ENCODE assay signal across 16 cellular contexts in the genomic region with DNA sequence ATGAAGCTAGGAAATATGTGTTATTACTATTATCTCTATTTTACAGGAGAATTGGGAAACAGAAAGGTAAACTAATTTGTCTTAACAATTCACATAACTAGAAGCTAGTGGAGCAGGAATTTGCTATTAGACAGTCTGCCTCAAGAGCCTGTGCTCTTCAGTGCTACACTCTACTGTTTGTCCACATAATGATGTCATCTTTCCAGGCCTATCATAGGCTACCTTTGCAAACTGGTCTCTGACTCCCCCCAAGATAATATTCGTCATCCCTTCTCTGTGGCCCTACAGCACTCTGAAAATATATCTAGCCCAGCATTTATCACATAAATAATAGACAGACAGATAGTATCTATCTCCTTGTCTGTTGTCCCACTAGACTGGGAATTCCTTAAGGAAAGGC. TPM values are rescaled to one million over a fixed set of nuclear protein-coding genes. Genes with fewer than 3 reads are reported as not detected.
DNase-seq lines count a peak whose midpoint lies in the region; ATAC-seq and TF ChIP-seq lines count a peak whose summit lies in the region.
"Had no signal": no experiment of that assay in that cellular context is flagged by ENCODE, and none has a peak within 500 bp of the region (broad histone marks: within the 10 kb centered on the region; RNA-seq: fewer than 3 reads in every experiment).

No MANE protein-coding gene starts in this region.

- no peaks in the 10 kb centered on the region for H3K4me1 Mint-ChIP-seq in GM23338
- H3K4me1 Mint-ChIP-seq in brain, result peaks cover 53% of the 10 kb centered on the region
- H3K4me1 Mint-ChIP-seq in activated CD4-positive, alpha-beta T cell treated with anti-CD3 and anti-CD28 coated beads, Interleukin-2, amount 10 ng/mL, durations not matched to agents 24 days and 14 days, result peaks cover 25% of the 10 kb centered on the region

- H3K27ac Mint-ChIP-seq in GM23338 (no peak overlapping the region), brain (peak overlapping the region in 3 of 5 experiments; percentile 2 to 18 (median 9))
- H3K27ac Mint-ChIP-seq in activated CD4-positive, alpha-beta T cell treated with anti-CD3 and anti-CD28 coated beads, Interleukin-2, amount 10 ng/mL, durations not matched to agents 24 days and 14 days, result no peak overlapping the region
- H3K27ac Mint-ChIP-seq: B cell; CD4-positive, CD25-positive, alpha-beta regulatory T cell had no signal

- TF ChIP-seq CTCF in GM23338 (conservative IDR thresholded peaks at IDR 0.05; ENCODE audit: low read depth in 2 of 2) (no peak), brain (conservative IDR thresholded peaks at IDR 0.05) (no peak), prostate gland (IDR thresholded peaks at IDR 0.05) (no peak)

- no peak overlapping the region for H3K4me2 ChIP-seq in GM23338

- H3K27me3 Mint-ChIP-seq in GM23338 (ENCODE audit: insufficient read depth, low read depth, poor library complexity) (peaks cover 7% of the 10 kb centered on the region), brain (no peaks in the 10 kb centered on the region)
- H3K27me3 Mint-ChIP-seq in activated CD4-positive, alpha-beta T cell treated with anti-CD3 and anti-CD28 coated beads, Interleukin-2, amount 10 ng/mL, durations not matched to agents 24 days and 14 days, result no peaks in the 10 kb centered on the region
- H3K27me3 Mint-ChIP-seq: B cell; CD4-positive, CD25-positive, alpha-beta regulatory T cell had no signal

- intact Hi-C loops in prostate gland (cut with DNase I), result no loop called here
- intact Hi-C loops in activated CD4-positive, alpha-beta T cell treated with anti-CD3 and anti-CD28 coated beads, Interleukin-2, amount 10 ng/mL, durations not matched to agents 24 days and 14 days (cut with micrococcal nuclease), result loop anchor here (5.0 kb wide), 1 partner anchor 33 kb away; a partner anchor contains a TSS

- H3K9me3 Mint-ChIP-seq in GM23338, result no peaks in the 10 kb centered on the region
- no peaks in the 10 kb centered on the region for H3K9me3 Mint-ChIP-seq in brain
- H3K9me3 Mint-ChIP-seq in activated CD4-positive, alpha-beta T cell treated with anti-CD3 and anti-CD28 coated beads, Interleukin-2, amount 10 ng/mL, durations not matched to agents 24 days and 14 days, result no peaks in the 10 kb centered on the region
- H3K9me3 Mint-ChIP-seq: CD4-positive, CD25-positive, alpha-beta regulatory T cell had no signal

- peaks cover 38% of the 10 kb centered on the region for H3K36me3 Mint-ChIP-seq in GM23338 (ENCODE audit: low read depth)
- H3K36me3 Mint-ChIP-seq in brain, result peaks cover 66% of the 10 kb centered on the region
- H3K36me3 Mint-ChIP-seq in activated CD4-positive, alpha-beta T cell treated with anti-CD3 and anti-CD28 coated beads, Interleukin-2, amount 10 ng/mL, durations not matched to agents 24 days and 14 days (ENCODE audit: low read depth), result peaks cover 53% of the 10 kb centered on the region

- H4K20me1 ChIP-seq in GM23338 (replicated peaks; ENCODE audit: insufficient read depth), result peaks cover 24% of the 10 kb centered on the region

- no peak for ATAC-seq in GM23338

- H3F3A ChIP-seq in GM23338 (replicated peaks; ENCODE audit: low read depth), result no peaks in the 10 kb centered on the region

- H3K4me3 ChIP-seq in GM23338 (no peak overlapping the region), prostate gland (no peak overlapping the region)

- no peaks in the 10 kb centered on the region for H3K9me3 ChIP-seq in prostate gland
- H3K9me3 ChIP-seq: Caco-2 had no signal

- no peaks in the 10 kb centered on the region for H3K27me3 ChIP-seq in GM23338 (ENCODE audit: insufficient read depth)
- no peaks in the 10 kb centered on the region for H3K27me3 ChIP-seq in prostate gland (replicated peaks; ENCODE audit: insufficient read depth)

- peaks cover 32% of the 10 kb centered on the region for H3K79me2 ChIP-seq in GM23338 (replicated peaks; ENCODE audit: insufficient read depth)

- H3K4me3 Mint-ChIP-seq in GM23338 (no peak overlapping the region; the same call in 2 of the 3 replicates), brain (no peak overlapping the region)
- no peak overlapping the region for H3K4me3 Mint-ChIP-seq in activated CD4-positive, alpha-beta T cell treated with anti-CD3 and anti-CD28 coated beads, Interleukin-2, amount 10 ng/mL, durations not matched to agents 24 days and 14 days
- H3K4me3 Mint-ChIP-seq: B cell; CD4-positive, CD25-positive, alpha-beta regulatory T cell had no signal

- no peaks in the 10 kb centered on the region for H3K9me2 ChIP-seq in GM23338 (ENCODE audit: insufficient read depth)

- H3K27ac ChIP-seq in GM23338 (ENCODE audit: low read depth), result peak overlapping the region; percentile 47; the same call in 1 of the 2 replicates
- H3K27ac ChIP-seq in prostate gland, result peak overlapping the region; percentile 70 to 77

- no peak for TF ChIP-seq POLR2A in prostate gland (IDR thresholded peaks at IDR 0.05)

- no peaks in the 10 kb centered on the region for H3K4me1 ChIP-seq in GM23338 (ENCODE audit: insufficient read depth)
- H3K4me1 ChIP-seq in prostate gland (replicated peaks), result peaks cover 14% of the 10 kb centered on the region

- DNase-seq in GM23338 (ENCODE audit: low spot score), result no peak
- peak; percentile 100 for DNase-seq in NCI-H2029 treated with DMSO at 0.1 percent for 48 hours (lab: John Stamatoyannopoulos, UW)
- no peak for DNase-seq in prostate gland (ENCODE audit: low spot score)
- DNase-seq in AML-193 (lab: John Stamatoyannopoulos, UW), result no peak
- no peak for DNase-seq in activated CD4-positive, alpha-beta T cell treated with anti-CD3 and anti-CD28 coated beads, Interleukin-2, amount 10 ng/mL, durations not matched to agents 24 days and 14 days
- DNase-seq in NCI-H69 (lab: John Stamatoyannopoulos, UW), result no peak
- DNase-seq: ACHN; Caco-2; CD4-positive, CD25-positive, alpha-beta regulatory T cell; DMS79 treated with DMSO at 0.1 percent for 48 hours; HCEC 1CT; KG1; NCI-H1694; NCI-H510A had no signal

- H3K36me3 ChIP-seq in GM23338 (ENCODE audit: insufficient read depth) (peaks cover 15% of the 10 kb centered on the region), prostate gland (no peaks in the 10 kb centered on the region)

- no peak overlapping the region for H2AFZ ChIP-seq in GM23338

- WGBS in prostate gland, result 84% methylated on average over 1 of the region's 1 CpG

TF ChIP-seq in GM23338, 12 proteins besides CTCF, POLR2A, EP300 and RAD21 (continues in another document):
- no peak for TF ChIP-seq ZNF331 (CRISPR knock-in tag; IDR thresholded peaks at IDR 0.05; ENCODE audit: low read depth)
- no peak for TF ChIP-seq CREB1 (CRISPR knock-in tag; IDR thresholded peaks at IDR 0.05; ENCODE audit: low read depth)
- no peak for TF ChIP-seq NANOG (IDR thresholded peaks at IDR 0.05; ENCODE audit: borderline replicate concordance)
- no peak for TF ChIP-seq ZNF114 (CRISPR knock-in tag; IDR thresholded peaks at IDR 0.05)

RNA-seq across cellular contexts. Expression of a gene that starts 34.1 kb away (rescaled TPM):
- 31.0 and 31.8 TPM in 2 replicates for total RNA-seq in GM23338 (2014; rRNA removed; shearing (Covaris generic))
- polyA plus RNA-seq in GM23338 (2016; fragmentation: Nextera tagmentation; extraction: Ambion mirVana) (19.4 and 24.3 TPM in 2 replicates), brain (ENCODE audit: insufficient read depth, low read depth, low replicate concordance) (12.2 TPM)
- total RNA-seq in prostate gland, result 10 to 100 TPM; 23.2 to 35.5 TPM
- total RNA-seq in activated CD4-positive, alpha-beta T cell treated with anti-CD3 and anti-CD28 coated beads, Interleukin-2, amount 10 ng/mL, durations not matched to agents 24 days and 14 days, result 28.2 and 28.4 TPM in 2 replicates

RNA-seq across cellular contexts. Expression of a gene that starts 52.5 kb away (rescaled TPM):
- total RNA-seq in GM23338 (2014; rRNA removed; shearing (Covaris generic)), result 38.8 and 41.1 TPM in 2 replicates
- polyA plus RNA-seq in GM23338 (2016; fragmentation: Nextera tagmentation; extraction: Ambion mirVana) (8.2 and 9.1 TPM in 2 replicates), brain (ENCODE audit: insufficient read depth, low read depth, low replicate concordance) (7.1 TPM)
- 10 to 100 TPM; 14.5 to 19.7 TPM for total RNA-seq in prostate gland
- 0.42 and 0.57 TPM in 2 replicates for total RNA-seq in activated CD4-positive, alpha-beta T cell treated with anti-CD3 and anti-CD28 coated beads, Interleukin-2, amount 10 ng/mL, durations not matched to agents 24 days and 14 days
- total RNA-seq: CD4-positive, CD25-positive, alpha-beta regulatory T cell had no signal

Comparison
In these comparisons a context has a peak if more than half of its experiments do, and no peak if none do; other contexts are left out.
1. H3K27ac Mint-ChIP-seq: peak in brain (3 of 5); none in GM23338 (single experiment) and activated CD4-positive, alpha-beta T cell treated with anti-CD3 and anti-CD28 coated beads, Interleukin-2, amount 10 ng/mL, durations not matched to agents 24 days and 14 days (single experiment).